ENCODE assay signal across 1 cellular context in genomic region chr3:161314836-161315391, GRCh38.
TF ChIP-seq lines count a peak whose summit lies in the region.

No MANE protein-coding gene starts in this region.

TF ChIP-seq in GM23338, 12 proteins besides CTCF, POLR2A, EP300 and RAD21 (continued from another document):
- TF ChIP-seq ZNF462 (CRISPR knock-in tag; IDR thresholded peaks at IDR 0.05): no peak
- no peak for TF ChIP-seq REST (IDR thresholded peaks at IDR 0.05; ENCODE audit: unreplicated experiment)
- TF ChIP-seq ZNF114 (CRISPR knock-in tag; IDR thresholded peaks at IDR 0.05): no peak
- TF ChIP-seq NANOG (IDR thresholded peaks at IDR 0.05; ENCODE audit: borderline replicate concordance): no peak
- no peak for TF ChIP-seq EZH2 (IDR thresholded peaks at IDR 0.05; ENCODE audit: low read depth, unreplicated experiment)
